ENCODE assay signal across 17 cellular contexts in the genomic region with DNA sequence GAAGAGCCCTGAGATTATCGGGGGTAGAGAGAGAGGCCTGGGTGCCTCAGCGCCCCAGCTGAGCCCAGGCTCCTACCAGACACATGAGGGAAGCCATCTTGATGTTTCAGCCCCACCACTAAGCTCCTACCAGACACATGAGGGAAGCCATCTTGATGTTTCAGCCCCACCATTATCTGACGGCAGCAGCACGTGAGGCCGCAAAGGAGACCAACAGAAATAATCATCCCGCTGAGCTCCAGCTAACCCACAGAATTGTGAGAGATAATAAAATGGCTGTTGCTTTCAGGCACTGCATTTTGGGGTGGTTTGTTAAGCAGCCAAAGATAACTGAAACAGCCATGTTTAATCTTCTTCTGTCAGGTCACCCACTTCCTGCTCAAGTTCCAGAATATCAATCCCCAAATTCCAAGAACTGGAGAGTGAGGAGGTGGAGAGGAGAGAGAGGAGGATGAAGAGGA.
"Had no signal": no experiment of that assay in that cellular context is flagged by ENCODE, and none has a peak within 500 bp of the region (broad histone marks: within the 10 kb centered on the region; RNA-seq: fewer than 3 reads in every experiment).

No MANE protein-coding gene starts in this region.

- H3K27ac ChIP-seq: epithelial cell of prostate, gastroesophageal sphincter, parathyroid adenoma, thyroid gland, uterus had no signal

- H3K27me3 ChIP-seq: gastroesophageal sphincter, thyroid gland, uterus had no signal

- H3K4me3 ChIP-seq: gastroesophageal sphincter, thyroid gland, uterus had no signal

- DNase-seq: activated CD4-positive, alpha-beta memory T cell treated with anti-CD3 and anti-CD28 coated beads, Interleukin-2, amount 10 ng/mL, durations not matched to agents 7 days and 5 days; activated CD8-positive, alpha-beta memory T cell treated with anti-CD3 and anti-CD28 coated beads, Interleukin-2, amount 50 U/mL, for 48 hours; activated naive CD4-positive, alpha-beta T cell treated with anti-CD3 and anti-CD28 coated beads, Interleukin-2, amount 50 U/mL, for 16 hours; amniotic stem cell; effector memory CD8-positive, alpha-beta T cell; left ventricle myocardium superior; retina; stimulated activated CD4-positive, alpha-beta T cell treated with anti-CD3 and anti-CD28 coated beads, Interleukin-15, amount 100 ng/mL, for 24 hours; stimulated activated CD4-positive, alpha-beta T cell treated with anti-CD3 and anti-CD28 coated beads, Interleukin-4, amount 100 ng/mL, for 4 hours; thyroid gland; uterus had no signal

- H3K27me3 Mint-ChIP-seq: brain; dendritic cell treated with granulocyte-macrophage colony-stimulating factor and Interleukin-4, amounts not matched to agents 40 ng/mL and 50 ng/mL, for 4 days; effector memory CD8-positive, alpha-beta T cell had no signal

- H3K4me1 Mint-ChIP-seq: brain had no signal

- H3K9me3 ChIP-seq: gastroesophageal sphincter, thyroid gland, uterus had no signal

- H3K27ac Mint-ChIP-seq: activated CD4-positive, alpha-beta memory T cell treated with anti-CD3 and anti-CD28 coated beads, Interleukin-2, amount 10 ng/mL, durations not matched to agents 7 days and 5 days; brain; dendritic cell treated with granulocyte-macrophage colony-stimulating factor and Interleukin-4, amounts not matched to agents 40 ng/mL and 50 ng/mL, for 4 days; effector memory CD8-positive, alpha-beta T cell; T-helper 1 cell treated with Interleukin-12 subunit alpha and Interleukin-12 subunit beta and Interleukin-4 antibody, amounts not matched to agents 30 μg/mL and 1 μg/mL, for 36 hours had no signal

- H3K36me3 ChIP-seq: gastroesophageal sphincter, thyroid gland, uterus had no signal

- H3K79me2 ChIP-seq: parathyroid adenoma had no signal

- H3K36me3 Mint-ChIP-seq: brain had no signal

- H3K9me3 Mint-ChIP-seq: dendritic cell treated with granulocyte-macrophage colony-stimulating factor and Interleukin-4, amounts not matched to agents 40 ng/mL and 50 ng/mL, for 4 days; effector memory CD8-positive, alpha-beta T cell; T-helper 1 cell treated with Interleukin-12 subunit alpha and Interleukin-12 subunit beta and Interleukin-4 antibody, amounts not matched to agents 30 μg/mL and 1 μg/mL, for 36 hours had no signal

- H3K4me1 ChIP-seq: gastroesophageal sphincter, parathyroid adenoma, thyroid gland, uterus had no signal

- H3K4me3 Mint-ChIP-seq: activated CD4-positive, alpha-beta memory T cell treated with anti-CD3 and anti-CD28 coated beads, Interleukin-2, amount 10 ng/mL, durations not matched to agents 7 days and 5 days; brain; dendritic cell treated with granulocyte-macrophage colony-stimulating factor and Interleukin-4, amounts not matched to agents 40 ng/mL and 50 ng/mL, for 4 days; effector memory CD8-positive, alpha-beta T cell; T-helper 1 cell treated with Interleukin-12 subunit alpha and Interleukin-12 subunit beta and Interleukin-4 antibody, amounts not matched to agents 30 μg/mL and 1 μg/mL, for 36 hours had no signal

- ATAC-seq: effector memory CD8-positive, alpha-beta T cell; gastroesophageal sphincter; left ventricle myocardium superior had no signal
